11 cellular contexts compared by ENCODE assay signal in genomic region chr14:34692898-34693227, GRCh38. TPM values are rescaled to one million over a fixed set of nuclear protein-coding genes. Genes with fewer than 3 reads are reported as not detected.
DNase-seq lines count a peak whose midpoint lies in the region; TF ChIP-seq lines count a peak whose summit lies in the region.
"Had no signal": no experiment of that assay in that cellular context is flagged by ENCODE, and none has a peak within 500 bp of the region (broad histone marks: within the 10 kb centered on the region; RNA-seq: fewer than 3 reads in every experiment).

No MANE protein-coding gene starts in this region.

- no peaks in the 10 kb centered on the region for H3K36me3 Mint-ChIP-seq in endothelial cell (ENCODE audit: low read depth, unreplicated experiment)
- no peaks in the 10 kb centered on the region for H3K36me3 Mint-ChIP-seq in nephron progenitor cell (ENCODE audit: low read depth)
- no peaks in the 10 kb centered on the region for H3K36me3 Mint-ChIP-seq in activated T-cell treated with anti-CD3 and anti-CD28 coated beads, Interleukin-2, amount 50 U/mL, for 24 hours (ENCODE audit: low read depth)

- H3K4me1 Mint-ChIP-seq in endothelial cell (ENCODE audit: unreplicated experiment) (no peaks in the 10 kb centered on the region), nephron progenitor cell (peaks cover 15% of the 10 kb centered on the region)
- H3K4me1 Mint-ChIP-seq in activated T-cell treated with anti-CD3 and anti-CD28 coated beads, Interleukin-2, amount 50 U/mL, for 24 hours (ENCODE audit: low read depth) = peaks cover 11% of the 10 kb centered on the region

- H3K9me3 Mint-ChIP-seq in endothelial cell (ENCODE audit: unreplicated experiment) = no peaks in the 10 kb centered on the region
- no peaks in the 10 kb centered on the region for H3K9me3 Mint-ChIP-seq in nephron progenitor cell
- no peaks in the 10 kb centered on the region for H3K9me3 Mint-ChIP-seq in activated T-cell treated with anti-CD3 and anti-CD28 coated beads, Interleukin-2, amount 50 U/mL, for 24 hours

- no peaks in the 10 kb centered on the region for H3K27me3 Mint-ChIP-seq in endothelial cell (ENCODE audit: unreplicated experiment)
- H3K27me3 Mint-ChIP-seq in nephron progenitor cell (ENCODE audit: low read depth, poor library complexity) = peaks cover 4% of the 10 kb centered on the region
- no peaks in the 10 kb centered on the region for H3K27me3 Mint-ChIP-seq in activated T-cell treated with anti-CD3 and anti-CD28 coated beads, Interleukin-2, amount 50 U/mL, for 24 hours

- H3K4me3 Mint-ChIP-seq in endothelial cell (ENCODE audit: unreplicated experiment) = peak overlapping the region; percentile 2
- H3K4me3 Mint-ChIP-seq in nephron progenitor cell = peak overlapping the region; percentile 70
- H3K4me3 Mint-ChIP-seq in activated T-cell treated with anti-CD3 and anti-CD28 coated beads, Interleukin-2, amount 50 U/mL, for 24 hours = no peak overlapping the region

- H3K36me3 ChIP-seq in left ventricle myocardium inferior (no peaks in the 10 kb centered on the region), urinary bladder (ENCODE audit: insufficient read depth) (no peaks in the 10 kb centered on the region), Peyer's patch (no peaks in the 10 kb centered on the region)
- H3K36me3 ChIP-seq: cardiac muscle cell had no signal

- 73% methylated on average over 2 of the region's 2 CpGs for WGBS in urinary bladder

- no peak overlapping the region for H3K27ac Mint-ChIP-seq in endothelial cell (ENCODE audit: unreplicated experiment)
- no peak overlapping the region for H3K27ac Mint-ChIP-seq in nephron progenitor cell
- no peak overlapping the region for H3K27ac Mint-ChIP-seq in activated T-cell treated with anti-CD3 and anti-CD28 coated beads, Interleukin-2, amount 50 U/mL, for 24 hours

- no peak for TF ChIP-seq POLR2A in Peyer's patch (IDR thresholded peaks at IDR 0.05)

- H3K4me1 ChIP-seq in left ventricle myocardium inferior (peaks cover 11% of the 10 kb centered on the region), urinary bladder (ENCODE audit: insufficient read depth) (peaks cover 2% of the 10 kb centered on the region), Peyer's patch (no peaks in the 10 kb centered on the region)

- intact Hi-C loops in left ventricle myocardium inferior (cut with micrococcal nuclease) (no loop called here), cardiac septum (cut with DNase I) (no loop called here)

- DNase-seq in left ventricle myocardium inferior = no peak
- DNase-seq in cardiac septum (ENCODE audit: low spot score) = no peak
- no peak for DNase-seq in endothelial cell (ENCODE audit: low spot score)
- DNase-seq in nephron progenitor cell = no peak
- DNase-seq in NCI-H2029 (lab: John Stamatoyannopoulos, UW) = no peak
- no peak for DNase-seq in Peyer's patch
- DNase-seq in activated T-cell treated with anti-CD3 and anti-CD28 coated beads, Interleukin-2, amount 50 U/mL, for 24 hours = no peak
- DNase-seq: posterior cingulate gyrus had no signal

- no peaks in the 10 kb centered on the region for H3K27me3 ChIP-seq in left ventricle myocardium inferior (ENCODE audit: low read depth)
- H3K27me3 ChIP-seq in Peyer's patch = no peaks in the 10 kb centered on the region
- H3K27me3 ChIP-seq: cardiac muscle cell had no signal

- no peaks in the 10 kb centered on the region for H3K9me3 ChIP-seq in left ventricle myocardium inferior (replicated peaks)
- no peaks in the 10 kb centered on the region for H3K9me3 ChIP-seq in Peyer's patch

- H3K27ac ChIP-seq in left ventricle myocardium inferior (replicated peaks) = no peak overlapping the region
- H3K27ac ChIP-seq in urinary bladder (ENCODE audit: low read depth) = no peak overlapping the region
- no peak overlapping the region for H3K27ac ChIP-seq in Peyer's patch
- H3K27ac ChIP-seq: cardiac muscle cell, SK-N-MC had no signal

- peak overlapping the region; percentile 60 for H3K4me3 ChIP-seq in left ventricle myocardium inferior
- peak overlapping the region; percentile 12 for H3K4me3 ChIP-seq in urinary bladder (ENCODE audit: low read depth, low read length)
- peak overlapping the region in 2 of 4 donors; percentile 34 to 47 for H3K4me3 ChIP-seq in Peyer's patch
- H3K4me3 ChIP-seq: cardiac muscle cell, SK-N-MC had no signal

- no peak for TF ChIP-seq CTCF in left ventricle myocardium inferior (IDR thresholded peaks at IDR 0.05; ENCODE audit: borderline replicate concordance)
- no peak for TF ChIP-seq CTCF in endothelial cell (IDR thresholded peaks at IDR 0.05; ENCODE audit: unreplicated experiment)
- TF ChIP-seq CTCF in nephron progenitor cell (IDR thresholded peaks at IDR 0.05) = no peak
- TF ChIP-seq CTCF in Peyer's patch (IDR thresholded peaks at IDR 0.05) = no peak

RNA-seq across cellular contexts. Expression of gene CFL2, which starts 21.5 kb away (rescaled TPM):
- 509 TPM for total RNA-seq in left ventricle myocardium inferior
- 673 TPM for total RNA-seq in cardiac septum
- 27.8 TPM for total RNA-seq in endothelial cell (ENCODE audit: unreplicated experiment)
- 296 TPM for total RNA-seq in urinary bladder
- polyA plus RNA-seq in urinary bladder = 176 TPM
- total RNA-seq in Peyer's patch = 10 to 100 TPM in 3 of 4 donors, 1 to 10 TPM in 1; 5.2 to 15.8 (median 11.5) TPM

Comparison
In these comparisons a context has a peak if more than half of its experiments do, and no peak if none do; other contexts are left out.
1. RNA of gene CFL2, which starts 21.5 kb away (total RNA-seq): 673 TPM in cardiac septum (single experiment), 509 TPM in left ventricle myocardium inferior (single experiment) and 296 TPM in urinary bladder (single experiment); 27.8 TPM in endothelial cell (single experiment) and 5.2 to 15.8 TPM in Peyer's patch; every median in the first group is over 10 times any median in the second.